9 cellular contexts compared by ENCODE assay signal in the genomic region with DNA sequence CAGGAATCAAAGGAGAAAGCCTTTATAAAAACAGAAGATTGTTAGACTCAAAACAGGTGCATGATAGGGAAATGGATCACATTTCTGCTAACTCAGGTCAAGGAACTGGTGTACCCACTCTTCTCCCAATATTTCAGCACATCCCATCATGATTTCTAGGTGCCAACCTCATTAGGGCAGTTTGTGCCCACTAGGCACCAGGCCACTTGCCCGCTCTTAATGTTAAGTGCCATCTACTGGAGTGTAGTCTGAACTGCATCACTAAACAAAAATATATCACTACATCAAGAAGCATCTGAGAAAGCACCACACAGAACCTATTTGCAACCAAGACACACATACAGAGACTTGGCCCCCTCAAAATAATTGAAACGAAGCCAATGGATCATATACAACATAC.
DNase-seq lines count a peak whose midpoint lies in the region; FAIRE-seq and TF ChIP-seq lines count a peak whose summit lies in the region.
"Had no signal": no experiment of that assay in that cellular context is flagged by ENCODE, and none has a peak within 500 bp of the region (broad histone marks: within the 10 kb centered on the region; RNA-seq: fewer than 3 reads in every experiment).

No MANE protein-coding gene starts in this region.

- H2BK120ac ChIP-seq in mesendoderm (ENCODE audit: low read depth, low read length), result no peak overlapping the region

- no peaks in the 10 kb centered on the region for H3K27me3 ChIP-seq in astrocyte (ENCODE audit: insufficient read depth, low read length)
- H3K27me3 ChIP-seq in mesendoderm (ENCODE audit: insufficient read depth, low read length, poor library complexity), result no peaks in the 10 kb centered on the region

- H2AK5ac ChIP-seq in mesendoderm (ENCODE audit: low read length), result no peak overlapping the region

- no CpG with 5 or more reads among the region's 2 CpGs for WGBS in mesendoderm (ENCODE audit: extremely low coverage, insufficient coverage, low lambda C conversion rate)

- no peak overlapping the region for H3K9ac ChIP-seq in astrocyte (ENCODE audit: low read length)
- no peak overlapping the region for H3K9ac ChIP-seq in mesendoderm (ENCODE audit: low read length)

- H3K56ac ChIP-seq in mesendoderm (ENCODE audit: low read length), result no peak overlapping the region

- no peak overlapping the region for H3K23ac ChIP-seq in mesendoderm (ENCODE audit: low read length)

- DNase-seq in astrocyte (ENCODE audit: low read depth), result no peak
- DNase-seq in mesendoderm, result peak; percentile 16
- no peak for DNase-seq in activated CD4-positive, CD25-positive, alpha-beta regulatory T cell (lab: John Stamatoyannopoulos, UW)
- no peak for DNase-seq in iPS-NIHi11 (ENCODE audit: low spot score)
- no peak for DNase-seq in RCC 7860 (ENCODE audit: low spot score)
- DNase-seq: retina, T1000 had no signal

- no peaks in the 10 kb centered on the region for H3K4me1 Mint-ChIP-seq in astrocyte (ENCODE audit: low read depth, unreplicated experiment)

- no peak overlapping the region for H4K5ac ChIP-seq in mesendoderm (ENCODE audit: low read length)

- H3K4me3 Mint-ChIP-seq in astrocyte (ENCODE audit: unreplicated experiment), result no peak overlapping the region

- no peak overlapping the region for H2BK15ac ChIP-seq in mesendoderm (replicated peaks; ENCODE audit: low read depth)

- TF ChIP-seq CTCF in GM12874 (IDR thresholded peaks at IDR 0.05; ENCODE audit: insufficient read depth, low read depth, low read length) (peak; percentile 19; the same call in 1 of the 2 replicates), astrocyte (IDR thresholded peaks at IDR 0.05; ENCODE audit: insufficient read depth, low read depth, low read length) (peak; percentile 23)

- H3K27me3 Mint-ChIP-seq in astrocyte (ENCODE audit: low read depth, unreplicated experiment), result no peaks in the 10 kb centered on the region

- H3K4me2 ChIP-seq in astrocyte (ENCODE audit: low read length), result no peak overlapping the region
- no peak overlapping the region for H3K4me2 ChIP-seq in mesendoderm (ENCODE audit: low read length)

- H3K27ac ChIP-seq in astrocyte (ENCODE audit: low read depth, low read length) (no peak overlapping the region), mesendoderm (ENCODE audit: low read depth, low read length) (no peak overlapping the region)

- H4K20me1 ChIP-seq in astrocyte (ENCODE audit: insufficient read depth, low read length), result no peaks in the 10 kb centered on the region

- H3K4me1 ChIP-seq in astrocyte (ENCODE audit: insufficient read depth, low read length), result no peaks in the 10 kb centered on the region
- no peaks in the 10 kb centered on the region for H3K4me1 ChIP-seq in mesendoderm (ENCODE audit: control insufficient read depth, low read depth, low read length)

- no peak overlapping the region for H3K4ac ChIP-seq in mesendoderm (ENCODE audit: low read depth, low read length)

- no peak overlapping the region for H4K8ac ChIP-seq in mesendoderm (ENCODE audit: low read depth, low read length)

- no peak for FAIRE-seq in astrocyte (lab: Jason Lieb, UNC)
- no peak for FAIRE-seq in RCC 7860 (lab: Jason Lieb, UNC)

- no peaks in the 10 kb centered on the region for H3K9me3 ChIP-seq in astrocyte (ENCODE audit: insufficient read depth, low read depth, low read length)

- TF ChIP-seq EP300 in Ishikawa (IDR thresholded peaks at IDR 0.05; ENCODE audit: borderline replicate concordance), result no peak

- H3K79me2 ChIP-seq in astrocyte (ENCODE audit: insufficient read depth, low read length), result no peaks in the 10 kb centered on the region
- H3K79me2 ChIP-seq in mesendoderm (ENCODE audit: control insufficient read depth, insufficient read depth, low read length), result no peaks in the 10 kb centered on the region

- H3K4me3 ChIP-seq in astrocyte (ENCODE audit: insufficient read depth, low read depth, low read length) (no peak overlapping the region), mesendoderm (ENCODE audit: low read length) (no peak overlapping the region)

- H2BK5ac ChIP-seq in mesendoderm (ENCODE audit: low read length), result no peak overlapping the region

- H3K18ac ChIP-seq in mesendoderm (ENCODE audit: low read length), result no peak overlapping the region

- peaks cover 6% of the 10 kb centered on the region for H3K9me3 Mint-ChIP-seq in astrocyte (ENCODE audit: unreplicated experiment)

- peak; percentile 63 for TF ChIP-seq RAD21 in Ishikawa (IDR thresholded peaks at IDR 0.05; ENCODE audit: low read depth)

- H2AFZ ChIP-seq in astrocyte (ENCODE audit: low read depth, low read length), result no peak overlapping the region

- no peaks in the 10 kb centered on the region for H3K79me1 ChIP-seq in mesendoderm (ENCODE audit: low read length)

- H3K36me3 Mint-ChIP-seq in astrocyte (ENCODE audit: low read depth, unreplicated experiment), result no peaks in the 10 kb centered on the region

- no peak overlapping the region for H3K27ac Mint-ChIP-seq in astrocyte (ENCODE audit: unreplicated experiment)

- H3K36me3 ChIP-seq in astrocyte (ENCODE audit: insufficient read depth, low read length), result no peaks in the 10 kb centered on the region
- H3K36me3 ChIP-seq in mesendoderm (ENCODE audit: control insufficient read depth, insufficient read depth, low read length), result no peaks in the 10 kb centered on the region

TF ChIP-seq in Ishikawa, 13 proteins besides CTCF, POLR2A, EP300 and RAD21:
- TF ChIP-seq CREB1 (IDR thresholded peaks at IDR 0.05; ENCODE audit: low read depth) (no peak), EGR1 (IDR thresholded peaks at IDR 0.05) (no peak), TEAD4 (IDR thresholded peaks at IDR 0.05) (no peak), YY1 (IDR thresholded peaks at IDR 0.05; ENCODE audit: low read depth) (no peak), FOXM1 (IDR thresholded peaks at IDR 0.05; ENCODE audit: borderline replicate concordance, low read depth) (no peak)
- TF ChIP-seq, protein P1, sequence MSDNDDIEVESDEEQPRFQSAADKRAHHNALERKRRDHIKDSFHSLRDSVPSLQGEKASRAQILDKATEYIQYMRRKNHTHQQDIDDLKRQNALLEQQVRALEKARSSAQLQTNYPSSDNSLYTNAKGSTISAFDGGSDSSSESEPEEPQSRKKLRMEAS (IDR thresholded peaks at IDR 0.05), result no peak
